8 cellular contexts compared by ENCODE assay signal in the genomic region with DNA sequence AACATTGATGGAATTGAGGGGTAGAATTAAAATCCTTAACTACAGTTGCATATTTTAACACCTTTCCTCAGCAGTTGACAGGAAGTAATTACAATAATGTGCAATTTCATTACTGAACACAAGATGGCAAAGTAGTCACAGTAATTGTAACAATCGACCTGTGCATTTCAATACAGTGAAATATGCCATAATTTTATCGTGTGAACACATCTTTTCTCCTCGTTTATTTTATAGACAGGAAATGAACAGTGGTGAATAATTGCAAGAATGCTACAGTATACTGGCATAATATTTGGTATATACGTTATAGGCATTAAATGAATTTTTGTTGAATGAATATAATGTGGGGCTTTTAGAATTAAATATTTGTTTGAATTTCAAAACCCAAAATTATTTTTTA. TPM values are rescaled to one million over a fixed set of nuclear protein-coding genes. Genes with fewer than 3 reads are reported as not detected.
DNase-seq lines count a peak whose midpoint lies in the region; ATAC-seq, FAIRE-seq and TF ChIP-seq lines count a peak whose summit lies in the region.

No MANE protein-coding gene starts in this region.

- H3K4me1 Mint-ChIP-seq in type B pancreatic cell (ENCODE audit: unreplicated experiment): peaks cover 3% of the 10 kb centered on the region

- no peaks in the 10 kb centered on the region for H3K9me3 ChIP-seq in keratinocyte (ENCODE audit: control insufficient read depth, low read depth, low read length)

- no peak overlapping the region for H3K4me3 Mint-ChIP-seq in type B pancreatic cell

- no peaks in the 10 kb centered on the region for H3K27me3 ChIP-seq in keratinocyte (ENCODE audit: control insufficient read depth, extremely low read depth, insufficient read depth, low read length)

- no peaks in the 10 kb centered on the region for H3K9me1 ChIP-seq in keratinocyte (ENCODE audit: control insufficient read depth, extremely low read depth, insufficient read depth, low read length)

- no peak overlapping the region for H3K9ac ChIP-seq in keratinocyte (ENCODE audit: control insufficient read depth, extremely low read depth, insufficient read depth, low read length)

- H3K27ac Mint-ChIP-seq in type B pancreatic cell: no peak overlapping the region

- TF ChIP-seq CTCF in astrocyte of the cerebellum (IDR thresholded peaks at IDR 0.05; ENCODE audit: low read depth, low read length, missing control alignments): no peak
- peak in 2 of 3 experiments; percentile 37 to 67 for TF ChIP-seq CTCF in keratinocyte (optimal IDR thresholded peaks at IDR 0.05 in 1 of 3, IDR thresholded peaks at IDR 0.05 in 1 of 3, conservative IDR thresholded peaks at IDR 0.05 in 1 of 3; ENCODE audit: extremely low read depth in 1 of 3, insufficient read depth in 2 of 3, low read length in 3 of 3)
- peak; percentile 89 for TF ChIP-seq CTCF in type B pancreatic cell (conservative IDR thresholded peaks at IDR 0.05)

- no peaks in the 10 kb centered on the region for H3K27me3 Mint-ChIP-seq in type B pancreatic cell

- H3K9me3 Mint-ChIP-seq in type B pancreatic cell: no peaks in the 10 kb centered on the region

- dilution Hi-C loops in keratinocyte (cut with MboI; ENCODE audit: extremely low pct_ligation_motif_present, low sequenced_read_pairs): no loop called here

- peaks cover 4% of the 10 kb centered on the region for H3K79me2 ChIP-seq in keratinocyte (ENCODE audit: control insufficient read depth, insufficient read depth, low read length)

- peak; percentile 72 for DNase-seq in DMS53 (lab: John Stamatoyannopoulos, UW)
- DNase-seq in NCI-H2196 (lab: John Stamatoyannopoulos, UW; ENCODE audit: unreplicated experiment): peak; percentile 56
- DNase-seq in astrocyte of the cerebellum (ENCODE audit: low read depth): peak; percentile 19
- DNase-seq in keratinocyte (ENCODE audit: low read depth, low spot score): no peak
- no peak for DNase-seq in type B pancreatic cell (ENCODE audit: extremely low spot score, unreplicated experiment)
- DNase-seq in islet precursor cell: no peak

- in situ Hi-C loops in astrocyte of the cerebellum (cut with HindIII; ENCODE audit: low sequenced_read_pairs): no loop called here

- H3K4me3 ChIP-seq in astrocyte of the cerebellum (ENCODE audit: low read depth, low read length) (no peak overlapping the region), keratinocyte (ENCODE audit: control insufficient read depth in 2 of 3, extremely low read depth in 1 of 3, insufficient read depth in 2 of 3, low read depth in 1 of 3, low read length in 3 of 3) (no peak overlapping the region)

- H3K27ac ChIP-seq in keratinocyte (ENCODE audit: control insufficient read depth, insufficient read depth, low read length): no peak overlapping the region

- peak; percentile 94 for ATAC-seq in GM19351 (IDR thresholded peaks at IDR 0.05; ENCODE audit: unreplicated experiment)
- peak; percentile 75 for ATAC-seq in HG03196 (IDR thresholded peaks at IDR 0.05; ENCODE audit: unreplicated experiment)

- no peaks in the 10 kb centered on the region for H4K20me1 ChIP-seq in keratinocyte (ENCODE audit: control insufficient read depth, extremely low read depth, insufficient read depth, low read length)

- H3K4me2 ChIP-seq in keratinocyte (ENCODE audit: control insufficient read depth, extremely low read depth, insufficient read depth, low read depth, low read length): no peak overlapping the region

- no peak overlapping the region for H2AFZ ChIP-seq in keratinocyte (ENCODE audit: control insufficient read depth, low read length)

- H3K36me3 ChIP-seq in keratinocyte (ENCODE audit: control insufficient read depth in 2 of 2, extremely low read depth in 1 of 2, insufficient read depth in 2 of 2, low read length in 2 of 2): no peaks in the 10 kb centered on the region

- H3K36me3 Mint-ChIP-seq in type B pancreatic cell: no peaks in the 10 kb centered on the region

- H3K4me1 ChIP-seq in keratinocyte (ENCODE audit: control insufficient read depth, extremely low read depth, insufficient read depth, low read length): no peaks in the 10 kb centered on the region

- FAIRE-seq in keratinocyte (lab: Jason Lieb, UNC): no peak

RNA-seq across cellular contexts. Expression of a gene that starts 25.0 kb away (rescaled TPM):
- 7.2 to 14.0 TPM (median 8.7 TPM) in 3 replicates for polyA plus RNA-seq in keratinocyte
- 21.6 TPM for polyA plus RNA-seq in keratinocyte (2011; ENCODE audit: low read depth)
- polyA plus RNA-seq in keratinocyte (2011; cell fraction: cytosol; rRNA removed): 4.8 and 9.7 TPM in 2 replicates
- 2.4 and 2.5 TPM in 2 replicates for polyA plus RNA-seq in keratinocyte (2011; cell fraction: nucleus; rRNA removed)
- polyA plus RNA-seq in keratinocyte (2012; ENCODE audit: low replicate concordance): 8.9 and 9.1 TPM in 2 replicates
- 0.75 to 6.2 TPM (median 3.7 TPM) in 3 replicates for polyA minus RNA-seq in keratinocyte
- 6.9 TPM for polyA minus RNA-seq in keratinocyte (2011; cell fraction: cytosol; rRNA and poly(A)+ RNA removed)
- polyA minus RNA-seq in keratinocyte (2011; cell fraction: nucleus; rRNA and poly(A)+ RNA removed): 4.4 and 7.0 TPM in 2 replicates
- total RNA-seq in type B pancreatic cell (ENCODE audit: low replicate concordance): 9.0 and 17.4 TPM in 2 replicates

RNA-seq across cellular contexts. Expression of a gene that starts 31.4 kb away (rescaled TPM):
- 0.37 to 0.76 TPM (median 0.60 TPM) in 3 replicates for polyA plus RNA-seq in keratinocyte
- polyA plus RNA-seq in keratinocyte (2011; ENCODE audit: low read depth): not detected
- polyA plus RNA-seq in keratinocyte (2011; cell fraction: cytosol; rRNA removed): 0.55 and 0.61 TPM in 2 replicates
- polyA plus RNA-seq in keratinocyte (2011; cell fraction: nucleus; rRNA removed): 0.48 and 0.72 TPM in 2 replicates
- 1.2 TPM in 1 of 2 replicates, not detected in the other for polyA plus RNA-seq in keratinocyte (2012; ENCODE audit: low replicate concordance)
- not detected in 3 replicates for polyA minus RNA-seq in keratinocyte
- polyA minus RNA-seq in keratinocyte (2011; cell fraction: cytosol; rRNA and poly(A)+ RNA removed): not detected
- polyA minus RNA-seq in keratinocyte (2011; cell fraction: nucleus; rRNA and poly(A)+ RNA removed): not detected in 2 replicates
- total RNA-seq in type B pancreatic cell (ENCODE audit: low replicate concordance): 1.6 and 1.8 TPM in 2 replicates

Comparison
In these comparisons a context has a peak if more than half of its experiments do, and no peak if none do; other contexts are left out.
1. DNase-seq: peak in DMS53 (single experiment), NCI-H2196 (single experiment) and astrocyte of the cerebellum (single experiment); none in keratinocyte (single experiment), type B pancreatic cell (single experiment) and islet precursor cell (single experiment).